In genomic region chr4:79620627-79621026, GRCh38 we compare ENCODE assay signal across 2 cellular contexts.
A peak's percentile ranks its signal among the peaks of the same experiment; 100 is the strongest.
TF ChIP-seq lines count a peak whose summit lies in the region.

No MANE protein-coding gene starts in this region.

TF ChIP-seq in GM23338, 12 proteins besides CTCF, POLR2A, EP300 and RAD21 (continued from another document):
- TF ChIP-seq ZNF462 (CRISPR knock-in tag; IDR thresholded peaks at IDR 0.05): no peak
- no peak for TF ChIP-seq POLR2AphosphoS5 (IDR thresholded peaks at IDR 0.05; ENCODE audit: low read depth)
- TF ChIP-seq EZH2 (IDR thresholded peaks at IDR 0.05; ENCODE audit: low read depth, unreplicated experiment): no peak
- TF ChIP-seq REST (IDR thresholded peaks at IDR 0.05; ENCODE audit: unreplicated experiment): no peak
- no peak for TF ChIP-seq ZNF114 (CRISPR knock-in tag; IDR thresholded peaks at IDR 0.05)
- TF ChIP-seq JUNB (IDR thresholded peaks at IDR 0.05; ENCODE audit: unreplicated experiment): no peak
- no peak for TF ChIP-seq ETS1 (IDR thresholded peaks at IDR 0.05)
- no peak for TF ChIP-seq EZH2phosphoT487 (IDR thresholded peaks at IDR 0.05; ENCODE audit: unreplicated experiment)
- no peak for TF ChIP-seq NANOG (IDR thresholded peaks at IDR 0.05; ENCODE audit: borderline replicate concordance)

TF ChIP-seq in K562, 482 proteins besides CTCF, POLR2A, EP300 and RAD21 (continued from another document and continues in another):
- TF ChIP-seq E2F1 (CRISPR knock-in tag; IDR thresholded peaks at IDR 0.05) (no peak), ARID2 (IDR thresholded peaks at IDR 0.05) (no peak), HDAC2 (IDR thresholded peaks at IDR 0.05) (peak; percentile 32; the same call in 1 of the 2 replicates), IRF9 (tag; IDR thresholded peaks at IDR 0.05) (no peak), SREBF1 (IDR thresholded peaks at IDR 0.05; ENCODE audit: borderline replicate concordance, low read depth, low read length) (no peak), CBFA2T2 (conservative IDR thresholded peaks at IDR 0.05) (peak; percentile 82), TAF15 (IDR thresholded peaks at IDR 0.05; ENCODE audit: low read depth, low read length) (no peak), TEAD4 (IDR thresholded peaks at IDR 0.05; ENCODE audit: low read length) (peak; percentile 95), TEAD4 (CRISPR knock-in tag; IDR thresholded peaks at IDR 0.05; ENCODE audit: borderline replicate concordance) (no peak), HDAC3 (IDR thresholded peaks at IDR 0.05; ENCODE audit: borderline replicate concordance, partially characterized antibody) (peak; percentile 53), JUND (IDR thresholded peaks at IDR 0.05; ENCODE audit: borderline replicate concordance, low read depth, low read length) (0 out of 2 replicates have a peak, but pooled peaks have one; percentile 26), JUND (tag; IDR thresholded peaks at IDR 0.05; ENCODE audit: borderline replicate concordance, low read depth, low read length) (no peak), CHD7 (IDR thresholded peaks at IDR 0.05; ENCODE audit: low read depth, low read length) (no peak), SOX6 (IDR thresholded peaks at IDR 0.05) (peak; percentile 89), ZNF3 (CRISPR knock-in tag; IDR thresholded peaks at IDR 0.05) (no peak), KLF16 (IDR thresholded peaks at IDR 0.05) (peak; percentile 72), E4F1 (CRISPR knock-in tag; IDR thresholded peaks at IDR 0.05; ENCODE audit: borderline replicate concordance) (no peak), ZNF589 (CRISPR knock-in tag; IDR thresholded peaks at IDR 0.05; ENCODE audit: low read depth) (0 out of 2 replicates have a peak, but pooled peaks have one; percentile 41), PRDM10 (IDR thresholded peaks at IDR 0.05; ENCODE audit: partially characterized antibody) (no peak), FOXM1 (IDR thresholded peaks at IDR 0.05; ENCODE audit: low read depth) (peak; percentile 28; the same call in 1 of the 2 replicates), FOXM1 (CRISPR knock-in tag; IDR thresholded peaks at IDR 0.05; ENCODE audit: low read depth) (no peak), STAT5A (IDR thresholded peaks at IDR 0.05; ENCODE audit: borderline replicate concordance, low read length) (peak; percentile 55; the same call in 1 of the 2 replicates), NCOR1 (IDR thresholded peaks at IDR 0.05) (peak; percentile 77), SMARCC2 (IDR thresholded peaks at IDR 0.05; ENCODE audit: low read depth) (no peak), ARNT (IDR thresholded peaks at IDR 0.05) (no peak), RBM39 (optimal IDR thresholded peaks at IDR 0.05; ENCODE audit: low read depth, low read length) (no peak)
- TF ChIP-seq, protein P1, sequence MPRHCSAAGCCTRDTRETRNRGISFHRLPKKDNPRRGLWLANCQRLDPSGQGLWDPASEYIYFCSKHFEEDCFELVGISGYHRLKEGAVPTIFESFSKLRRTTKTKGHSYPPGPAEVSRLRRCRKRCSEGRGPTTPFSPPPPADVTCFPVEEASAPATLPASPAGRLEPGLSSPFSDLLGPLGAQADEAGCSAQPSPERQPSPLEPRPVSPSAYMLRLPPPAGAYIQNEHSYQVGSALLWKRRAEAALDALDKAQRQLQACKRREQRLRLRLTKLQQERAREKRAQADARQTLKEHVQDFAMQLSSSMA (CRISPR knock-in tag; IDR thresholded peaks at IDR 0.05): no peak
- TF ChIP-seq, protein P2, sequence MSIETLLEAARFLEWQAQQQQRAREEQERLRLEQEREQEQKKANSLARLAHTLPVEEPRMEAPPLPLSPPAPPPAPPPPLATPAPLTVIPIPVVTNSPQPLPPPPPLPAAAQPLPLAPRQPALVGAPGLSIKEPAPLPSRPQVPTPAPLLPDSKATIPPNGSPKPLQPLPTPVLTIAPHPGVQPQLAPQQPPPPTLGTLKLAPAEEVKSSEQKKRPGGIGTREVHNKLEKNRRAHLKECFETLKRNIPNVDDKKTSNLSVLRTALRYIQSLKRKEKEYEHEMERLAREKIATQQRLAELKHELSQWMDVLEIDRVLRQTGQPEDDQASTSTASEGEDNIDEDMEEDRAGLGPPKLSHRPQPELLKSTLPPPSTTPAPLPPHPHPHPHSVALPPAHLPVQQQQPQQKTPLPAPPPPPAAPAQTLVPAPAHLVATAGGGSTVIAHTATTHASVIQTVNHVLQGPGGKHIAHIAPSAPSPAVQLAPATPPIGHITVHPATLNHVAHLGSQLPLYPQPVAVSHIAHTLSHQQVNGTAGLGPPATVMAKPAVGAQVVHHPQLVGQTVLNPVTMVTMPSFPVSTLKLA (conservative IDR thresholded peaks at IDR 0.05): 0 out of 4 replicates have a peak, but pooled peaks of 1 of the 2 experiments have one; percentile 25
- TF ChIP-seq, protein P3, sequence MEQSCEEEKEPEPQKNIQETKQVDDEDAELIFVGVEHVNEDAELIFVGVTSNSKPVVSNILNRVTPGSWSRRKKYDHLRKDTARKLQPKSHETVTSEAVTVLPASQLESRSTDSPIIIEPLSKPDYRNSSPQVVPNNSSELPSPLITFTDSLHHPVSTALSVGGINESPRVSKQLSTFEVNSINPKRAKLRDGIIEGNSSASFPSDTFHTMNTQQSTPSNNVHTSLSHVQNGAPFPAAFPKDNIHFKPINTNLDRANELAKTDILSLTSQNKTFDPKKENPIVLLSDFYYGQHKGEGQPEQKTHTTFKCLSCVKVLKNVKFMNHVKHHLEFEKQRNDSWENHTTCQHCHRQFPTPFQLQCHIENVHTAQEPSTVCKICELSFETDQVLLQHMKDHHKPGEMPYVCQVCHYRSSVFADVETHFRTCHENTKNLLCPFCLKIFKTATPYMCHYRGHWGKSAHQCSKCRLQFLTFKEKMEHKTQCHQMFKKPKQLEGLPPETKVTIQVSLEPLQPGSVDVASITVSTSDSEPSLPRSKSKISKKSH (CRISPR knock-in tag; IDR thresholded peaks at IDR 0.05): no peak
